17 cellular contexts compared by ENCODE assay signal in the genomic region with DNA sequence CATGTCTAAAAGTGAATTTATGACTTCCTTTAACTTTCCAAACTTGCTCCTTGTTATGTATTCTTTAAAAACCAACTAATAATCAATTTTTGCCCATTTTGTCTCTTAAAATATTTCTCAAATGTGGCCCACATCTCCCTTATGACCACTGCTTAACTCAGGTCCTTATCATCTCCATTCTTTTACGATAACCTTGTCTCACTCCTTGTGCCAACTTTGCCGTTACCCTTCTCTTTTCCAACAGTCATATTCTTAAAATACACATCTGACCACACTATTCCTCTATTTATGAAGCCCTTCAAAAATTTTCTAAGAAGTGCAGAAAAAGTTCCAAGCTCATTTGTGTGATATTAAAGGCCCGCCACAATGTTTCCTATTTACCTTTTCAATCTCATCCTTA. TPM values are rescaled to one million over a fixed set of nuclear protein-coding genes. Genes with fewer than 3 reads are reported as not detected.
DNase-seq lines count a peak whose midpoint lies in the region; ATAC-seq and TF ChIP-seq lines count a peak whose summit lies in the region.
"Had no signal": no experiment of that assay in that cellular context is flagged by ENCODE, and none has a peak within 500 bp of the region (broad histone marks: within the 10 kb centered on the region; RNA-seq: fewer than 3 reads in every experiment).

No MANE protein-coding gene starts in this region.

- H3K4me3 ChIP-seq in left ventricle myocardium inferior (no peak overlapping the region), neural progenitor cell (no peak overlapping the region)
- H3K4me3 ChIP-seq: A549; BLaER1 treated with 17β-estradiol and CSF1 and Interleukin-3, amounts not matched to agents 10 nM and 100 nM had no signal

- H3K4me1 ChIP-seq in left ventricle myocardium inferior = peaks cover 13% of the 10 kb centered on the region
- no peaks in the 10 kb centered on the region for H3K4me1 ChIP-seq in neural progenitor cell
- H3K4me1 ChIP-seq: BLaER1 treated with 17β-estradiol and CSF1 and Interleukin-3, amounts not matched to agents 10 nM and 100 nM; Caco-2 had no signal

- no peak overlapping the region for H3K4me2 ChIP-seq in neural progenitor cell
- H3K4me2 ChIP-seq: A549; BLaER1 treated with 17β-estradiol and CSF1 and Interleukin-3, amounts not matched to agents 10 nM and 100 nM had no signal

- H3K36me3 Mint-ChIP-seq in nephron progenitor cell (ENCODE audit: low read depth) = no peaks in the 10 kb centered on the region
- H3K36me3 Mint-ChIP-seq in neural progenitor cell = no peaks in the 10 kb centered on the region
- H3K36me3 Mint-ChIP-seq: CD8-positive, alpha-beta T cell had no signal

- peaks cover 3% of the 10 kb centered on the region for H3F3A ChIP-seq in neural progenitor cell (ENCODE audit: low read depth)

- ATAC-seq in left ventricle myocardium superior = peak; percentile 38
- ATAC-seq: A549; CD8-positive, alpha-beta T cell had no signal

- peak overlapping the region; percentile 5 for H3K27ac Mint-ChIP-seq in nephron progenitor cell
- no peak overlapping the region for H3K27ac Mint-ChIP-seq in neural progenitor cell
- H3K27ac Mint-ChIP-seq: B cell; CD4-positive, alpha-beta T cell; CD8-positive, alpha-beta T cell had no signal

- H3K27ac ChIP-seq in left ventricle myocardium inferior (replicated peaks) (no peak overlapping the region), neural progenitor cell (no peak overlapping the region)
- H3K27ac ChIP-seq: 22Rv1; A549; BLaER1 treated with 17β-estradiol and CSF1 and Interleukin-3, amounts not matched to agents 10 nM and 100 nM; C4-2B had no signal

- no peaks in the 10 kb centered on the region for H3K36me3 ChIP-seq in left ventricle myocardium inferior
- no peaks in the 10 kb centered on the region for H3K36me3 ChIP-seq in neural progenitor cell
- H3K36me3 ChIP-seq: BLaER1 treated with 17β-estradiol and CSF1 and Interleukin-3, amounts not matched to agents 10 nM and 100 nM had no signal

- H2AFZ ChIP-seq in neural progenitor cell (replicated peaks) = no peak overlapping the region

- no peak overlapping the region for H3K9ac ChIP-seq in neural progenitor cell
- H3K9ac ChIP-seq: BLaER1 treated with 17β-estradiol and CSF1 and Interleukin-3, amounts not matched to agents 10 nM and 100 nM had no signal

- no peaks in the 10 kb centered on the region for H4K20me1 ChIP-seq in neural progenitor cell (ENCODE audit: low read depth)
- H4K20me1 ChIP-seq: BLaER1 treated with 17β-estradiol and CSF1 and Interleukin-3, amounts not matched to agents 10 nM and 100 nM had no signal

- intact Hi-C loops in left ventricle myocardium superior (cut with micrococcal nuclease) = no loop called here
- intact Hi-C loops in left ventricle myocardium inferior (cut with micrococcal nuclease) = no loop called here

- H3K9me3 ChIP-seq in left ventricle myocardium inferior (replicated peaks) (no peaks in the 10 kb centered on the region), neural progenitor cell (ENCODE audit: low read depth) (no peaks in the 10 kb centered on the region)
- H3K9me3 ChIP-seq: A549, Caco-2 had no signal

- DNase-seq in left ventricle myocardium superior = no peak
- no peak for DNase-seq in left ventricle myocardium inferior
- DNase-seq in nephron progenitor cell = no peak
- no peak for DNase-seq in dedifferentiated amniotic fluid mesenchymal stem cell (ENCODE audit: extremely low spot score)
- DNase-seq in neural progenitor cell (ENCODE audit: low spot score) = no peak
- DNase-seq: AML-193; Caco-2; Calu3; CD4-positive, alpha-beta T cell; CD8-positive, alpha-beta T cell; DMS79 treated with DMSO at 0.1 percent for 48 hours; GF-D8 had no signal

- peaks cover 6% of the 10 kb centered on the region for H3K9me3 Mint-ChIP-seq in nephron progenitor cell
- no peaks in the 10 kb centered on the region for H3K9me3 Mint-ChIP-seq in neural progenitor cell
- H3K9me3 Mint-ChIP-seq: CD4-positive, alpha-beta T cell; CD8-positive, alpha-beta T cell had no signal

- no peaks in the 10 kb centered on the region for H3K27me3 Mint-ChIP-seq in nephron progenitor cell (ENCODE audit: low read depth, poor library complexity)
- no peaks in the 10 kb centered on the region for H3K27me3 Mint-ChIP-seq in neural progenitor cell (ENCODE audit: insufficient read depth, low read depth)
- H3K27me3 Mint-ChIP-seq: B cell; CD4-positive, alpha-beta T cell had no signal

- TF ChIP-seq CTCF in left ventricle myocardium inferior (IDR thresholded peaks at IDR 0.05; ENCODE audit: borderline replicate concordance) = no peak
- TF ChIP-seq CTCF in nephron progenitor cell (IDR thresholded peaks at IDR 0.05) = no peak
- TF ChIP-seq CTCF in neural progenitor cell (IDR thresholded peaks at IDR 0.05) = no peak

- H3K4me3 Mint-ChIP-seq in nephron progenitor cell = no peak overlapping the region
- no peak overlapping the region for H3K4me3 Mint-ChIP-seq in neural progenitor cell
- H3K4me3 Mint-ChIP-seq: B cell; CD4-positive, alpha-beta T cell; CD8-positive, alpha-beta T cell had no signal

- no peaks in the 10 kb centered on the region for H3K79me2 ChIP-seq in neural progenitor cell (ENCODE audit: low read depth)

- H3K4me1 Mint-ChIP-seq in nephron progenitor cell (no peaks in the 10 kb centered on the region), neural progenitor cell (peaks cover 3% of the 10 kb centered on the region)
- H3K4me1 Mint-ChIP-seq: B cell had no signal

- no peaks in the 10 kb centered on the region for H3K27me3 ChIP-seq in left ventricle myocardium inferior (ENCODE audit: low read depth)
- peaks cover 13% of the 10 kb centered on the region for H3K27me3 ChIP-seq in neural progenitor cell
- H3K27me3 ChIP-seq: BLaER1 treated with 17β-estradiol and CSF1 and Interleukin-3, amounts not matched to agents 10 nM and 100 nM had no signal

RNA-seq across cellular contexts. Expression of gene PPP1R1C, which starts 47.8 kb away (rescaled TPM):
- total RNA-seq in left ventricle myocardium superior (25.2 TPM), left ventricle myocardium inferior (33.1 TPM), neural progenitor cell (ENCODE audit: low replicate concordance) (5.5 and 9.3 TPM in 2 replicates)
- total RNA-seq: B cell; CD4-positive, alpha-beta T cell; CD8-positive, alpha-beta T cell had no signal
